Comparison of ENCODE assay signal across 13 cellular contexts in genomic region chr2:234963785-234964615, GRCh38. TPM values are rescaled to one million over a fixed set of nuclear protein-coding genes. Genes with fewer than 3 reads are reported as not detected.
A peak's percentile ranks its signal among the peaks of the same experiment; 100 is the strongest.
DNase-seq lines count a peak whose midpoint lies in the region; ATAC-seq and TF ChIP-seq lines count a peak whose summit lies in the region.
"Had no signal": no experiment of that assay in that cellular context is flagged by ENCODE, and none has a peak within 500 bp of the region (broad histone marks: within the 10 kb centered on the region; RNA-seq: fewer than 3 reads in every experiment).

No MANE protein-coding gene starts in this region.

- no TSS peak for BruUV-seq in Panc1 (replicated peaks; lab: Mats Ljungman, UMichigan)

- no peak for TF ChIP-seq POLR2A in prostate gland (IDR thresholded peaks at IDR 0.05)

- intact Hi-C loops in Panc1 (cut with micrococcal nuclease; ENCODE audit: unreplicated experiment) = no loop called here
- intact Hi-C loops in prostate gland (cut with DNase I) = no loop called here

- peak; percentile 63 for DNase-seq in ELR (ENCODE audit: low read depth)
- no peak for DNase-seq in Panc1 (ENCODE audit: low read depth, low spot score)
- peak; percentile 73 for DNase-seq in fibroblast of gingiva (ENCODE audit: low read depth)
- peak; percentile 80 for DNase-seq in prostate gland (ENCODE audit: low spot score)
- DNase-seq in ureter (ENCODE audit: low spot score) = no peak
- no peak for DNase-seq in NCI-H510A (lab: John Stamatoyannopoulos, UW)
- DNase-seq in NCI-H146 (lab: John Stamatoyannopoulos, UW) = no peak
- DNase-seq: activated CD4-positive, alpha-beta memory T cell treated with anti-CD3 and anti-CD28 coated beads for 36 hours; anterior cingulate cortex; COR-L47; Right ventricle myocardium superior; thyroid gland had no signal

- 49% methylated on average over 10 of the region's 10 CpGs for WGBS in prostate gland

- no peak for ATAC-seq in Panc1
- ATAC-seq in activated CD4-positive, CD25-positive, alpha-beta regulatory T cell treated with anti-CD3 and anti-CD28 coated beads, Interleukin-2, amount 50 U/mL, for 24 hours = no peak

- no peaks in the 10 kb centered on the region for H3K9me3 ChIP-seq in Panc1 (ENCODE audit: control insufficient read depth, insufficient read depth, low read depth, low read length)
- no peaks in the 10 kb centered on the region for H3K9me3 ChIP-seq in prostate gland
- H3K9me3 ChIP-seq: thyroid gland had no signal

- H3K27me3 ChIP-seq in Panc1 (ENCODE audit: control insufficient read depth, insufficient read depth, low read length) = no peaks in the 10 kb centered on the region
- no peaks in the 10 kb centered on the region for H3K27me3 ChIP-seq in prostate gland (replicated peaks; ENCODE audit: insufficient read depth)
- H3K27me3 ChIP-seq: thyroid gland had no signal

- in situ Hi-C loops in Panc1 (cut with HindIII; ENCODE audit: low pct_unique_long_range_greater_than_20kb, low sequenced_read_pairs) = no loop called here

- CTCF ChIA-PET in Panc1 (lab: Charles Lee) = no interaction called here

- TF ChIP-seq CTCF in Panc1 (IDR thresholded peaks at IDR 0.05) (no peak), prostate gland (IDR thresholded peaks at IDR 0.05) (peak in 1 of 4 experiments; percentile 17)

- H3K4me1 ChIP-seq in Panc1 (ENCODE audit: control insufficient read depth, insufficient read depth, low read length) = peaks cover 95% of the 10 kb centered on the region
- peaks cover 3% of the 10 kb centered on the region for H3K4me1 ChIP-seq in prostate gland (replicated peaks)

- POLR2A ChIA-PET in Panc1 (lab: Charles Lee) = no interaction called here

- peak overlapping the region; percentile 100 for H3K27ac ChIP-seq in Panc1 (ENCODE audit: low read length)
- peak overlapping the region in 1 of 2 donors; percentile 59 for H3K27ac ChIP-seq in prostate gland
- H3K27ac ChIP-seq: thyroid gland had no signal

- H3K4me3 ChIP-seq in Panc1 (ENCODE audit: low read depth in 2 of 2, low read length in 2 of 2) = peak overlapping the region; percentile 4 to 39; a peak in 2 of 4 replicates
- no peak overlapping the region for H3K4me3 ChIP-seq in prostate gland
- H3K4me3 ChIP-seq: thyroid gland had no signal

- no peaks in the 10 kb centered on the region; the same call in 1 of the 2 replicates for H3K36me3 ChIP-seq in Panc1 (ENCODE audit: control insufficient read depth, insufficient read depth, low read length)
- no peaks in the 10 kb centered on the region for H3K36me3 ChIP-seq in prostate gland
- H3K36me3 ChIP-seq: thyroid gland had no signal

RNA-seq across cellular contexts. Expression of gene SH3BP4, which starts 12.2 kb away (rescaled TPM):
- 133 TPM for total RNA-seq in Panc1 (2021; ENCODE audit: unreplicated experiment)
- polyA plus RNA-seq in Panc1 (2012; ENCODE audit: insufficient read length) = 102 TPM
- 100 to 1,000 TPM in 1 of 2 donors, 10 to 100 TPM in 1; 86.7 to 134 TPM for total RNA-seq in prostate gland
- total RNA-seq in ureter = 29.9 TPM

Comparison
In these comparisons a context has a peak if more than half of its experiments do, and no peak if none do; other contexts are left out.
1. DNase-seq: peak in ELR (single experiment), fibroblast of gingiva (single experiment) and prostate gland (single experiment); none in Panc1 (single experiment), ureter (single experiment), NCI-H510A (single experiment) and NCI-H146 (single experiment).
2. H3K4me3 ChIP-seq: peak in Panc1 (2 of 2); none in prostate gland (0 of 2).